8 cellular contexts compared by ENCODE assay signal in the genomic region with DNA sequence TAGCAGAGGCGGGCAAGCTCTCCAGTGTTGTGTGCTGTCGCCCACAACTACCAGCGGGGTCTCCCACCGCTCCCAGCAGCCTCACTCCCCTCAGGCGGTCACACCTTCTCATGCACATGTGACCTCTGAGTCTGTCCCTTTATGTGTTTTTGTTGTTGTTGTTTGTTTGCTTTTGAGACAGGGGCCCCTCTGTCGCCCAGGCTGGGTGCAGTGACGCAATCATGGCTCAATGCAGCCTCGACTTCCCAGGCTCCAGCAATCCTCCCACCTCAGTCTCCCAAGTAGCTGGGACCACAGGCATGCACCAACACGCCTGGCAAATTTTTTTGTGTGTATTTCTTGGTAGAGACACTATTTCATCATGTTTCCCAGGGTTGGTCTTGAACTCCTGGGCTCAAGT. TPM values are rescaled to one million over a fixed set of nuclear protein-coding genes. Genes with fewer than 3 reads are reported as not detected.
DNase-seq lines count a peak whose midpoint lies in the region; ATAC-seq and TF ChIP-seq lines count a peak whose summit lies in the region.

No MANE protein-coding gene starts in this region.

- H4K20me1 ChIP-seq in DOHH2 (ENCODE audit: control insufficient read depth, insufficient read depth, low read depth, low read length) (peaks cover 14% of the 10 kb centered on the region), OCI-LY3 (ENCODE audit: insufficient read depth, low read length) (peaks cover 10% of the 10 kb centered on the region), osteoblast (ENCODE audit: insufficient read depth, low read length) (peaks cover 15% of the 10 kb centered on the region)

- H3K9me3 ChIP-seq in DOHH2 (ENCODE audit: control insufficient read depth, insufficient read depth, low read length) (no peaks in the 10 kb centered on the region), OCI-LY3 (ENCODE audit: insufficient read depth, low read length) (no peaks in the 10 kb centered on the region), osteoblast (ENCODE audit: low read depth, low read length) (no peaks in the 10 kb centered on the region)

- H3K27ac Mint-ChIP-seq in effector memory CD8-positive, alpha-beta T cell, result peak overlapping the region; percentile 96 to 98

- DNase-seq in effector memory CD8-positive, alpha-beta T cell, result no peak
- no peak for DNase-seq in osteoblast (ENCODE audit: insufficient read length, low spot score, missing footprints)
- no peak for DNase-seq in HCEC 1CT

- H3K4me2 ChIP-seq in DOHH2 (ENCODE audit: low read length), result peak overlapping the region; percentile 92
- peak overlapping the region; percentile 97 for H3K4me2 ChIP-seq in OCI-LY3 (ENCODE audit: low read length)
- peak overlapping the region; percentile 97 for H3K4me2 ChIP-seq in osteoblast (ENCODE audit: insufficient read depth, low read length)

- no peaks in the 10 kb centered on the region for H3K9me3 Mint-ChIP-seq in effector memory CD8-positive, alpha-beta T cell

- H3K36me3 ChIP-seq in DOHH2 (ENCODE audit: control insufficient read depth, low read length) (peaks cover 65% of the 10 kb centered on the region), OCI-LY3 (replicated peaks; ENCODE audit: low read depth, low read length) (peaks cover 21% of the 10 kb centered on the region), osteoblast (ENCODE audit: insufficient read depth, low read length) (peaks cover 9% of the 10 kb centered on the region)

- H3F3A ChIP-seq in DOHH2 (ENCODE audit: control insufficient read depth, insufficient read depth), result no peaks in the 10 kb centered on the region

- ATAC-seq in effector memory CD8-positive, alpha-beta T cell (replicated peaks), result no peak
- ATAC-seq in GM19023 (IDR thresholded peaks at IDR 0.05; ENCODE audit: unreplicated experiment) (no peak), HG02763 (IDR thresholded peaks at IDR 0.05; ENCODE audit: unreplicated experiment) (no peak), HG03460 (IDR thresholded peaks at IDR 0.05; ENCODE audit: unreplicated experiment) (no peak)

- H3K4me1 ChIP-seq in DOHH2 (ENCODE audit: control insufficient read depth, low read length) (peaks cover 28% of the 10 kb centered on the region), OCI-LY3 (ENCODE audit: low read length) (peaks cover 15% of the 10 kb centered on the region), osteoblast (ENCODE audit: insufficient read depth, low read length) (peaks cover 23% of the 10 kb centered on the region)

- no peaks in the 10 kb centered on the region for H3K27me3 ChIP-seq in DOHH2 (ENCODE audit: control insufficient read depth, low read length)
- no peaks in the 10 kb centered on the region for H3K27me3 ChIP-seq in OCI-LY3 (ENCODE audit: low read depth, low read length)
- H3K27me3 ChIP-seq in osteoblast (ENCODE audit: insufficient read depth, low read length), result no peaks in the 10 kb centered on the region

- no peaks in the 10 kb centered on the region for H3K9me2 ChIP-seq in DOHH2 (replicated peaks; ENCODE audit: control insufficient read depth, low read length)

- H2AFZ ChIP-seq in OCI-LY3 (ENCODE audit: low read depth, low read length) (no peak overlapping the region), osteoblast (ENCODE audit: low read length) (no peak overlapping the region)

- H3K36me3 Mint-ChIP-seq in effector memory CD8-positive, alpha-beta T cell (ENCODE audit: insufficient read depth), result peaks cover 9% of the 10 kb centered on the region

- no peak for TF ChIP-seq CTCF in DOHH2 (IDR thresholded peaks at IDR 0.05; ENCODE audit: low read depth, low read length, poor library complexity, severe bottlenecking)
- TF ChIP-seq CTCF in OCI-LY3 (IDR thresholded peaks at IDR 0.05; ENCODE audit: low read depth, low read length), result no peak
- no peak for TF ChIP-seq CTCF in osteoblast (IDR thresholded peaks at IDR 0.05; ENCODE audit: extremely low read depth, low read depth, low read length)

- H3K27ac ChIP-seq in DOHH2 (ENCODE audit: low read depth, low read length) (no peak overlapping the region), OCI-LY3 (ENCODE audit: low read length) (no peak overlapping the region), osteoblast (ENCODE audit: low read depth, low read length) (peak overlapping the region; percentile 79)

- H3K4me1 Mint-ChIP-seq in effector memory CD8-positive, alpha-beta T cell (ENCODE audit: low read depth in 2 of 2), result peaks cover 25 to 27% of the 10 kb centered on the region in 2 donors

- 0 out of 2 replicates have a peak overlapping the region, but pooled peaks have one; percentile 80 for H3K9ac ChIP-seq in OCI-LY3 (ENCODE audit: low read length)

- H3K79me2 ChIP-seq in DOHH2 (ENCODE audit: control insufficient read depth, low read length) (peaks cover 74% of the 10 kb centered on the region), OCI-LY3 (ENCODE audit: low read length) (peaks cover 45% of the 10 kb centered on the region), osteoblast (ENCODE audit: insufficient read depth, low read length) (peaks cover 65% of the 10 kb centered on the region)

- peak overlapping the region; percentile 97 to 99 for H3K4me3 Mint-ChIP-seq in effector memory CD8-positive, alpha-beta T cell

- no peaks in the 10 kb centered on the region for H3K27me3 Mint-ChIP-seq in effector memory CD8-positive, alpha-beta T cell

- H3K4me3 ChIP-seq in DOHH2 (ENCODE audit: low read length), result peak overlapping the region; percentile 91
- peak overlapping the region; percentile 100 for H3K4me3 ChIP-seq in OCI-LY3 (ENCODE audit: low read length)
- peak overlapping the region; percentile 97 for H3K4me3 ChIP-seq in osteoblast (ENCODE audit: insufficient read depth, low read length)

RNA-seq across cellular contexts. Expression of a gene that starts 1.5 kb away (rescaled TPM):
- total RNA-seq in osteoblast, result 80.2 and 101 TPM in 2 replicates

RNA-seq across cellular contexts. Expression of a gene that starts 1.6 kb away (rescaled TPM):
- 5.3 and 7.6 TPM in 2 replicates for total RNA-seq in osteoblast

RNA-seq across cellular contexts. Expression of a gene that starts 25.8 kb away (rescaled TPM):
- 330 and 342 TPM in 2 replicates for total RNA-seq in osteoblast

RNA-seq across cellular contexts. Expression of a gene that starts 31.4 kb away (rescaled TPM):
- 122 and 124 TPM in 2 replicates for total RNA-seq in osteoblast

RNA-seq across cellular contexts. Expression of a gene that starts 31.8 kb away (rescaled TPM):
- 33.0 and 33.7 TPM in 2 replicates for total RNA-seq in osteoblast
